Comparison of ENCODE assay signal across 8 cellular contexts in the genomic region with DNA sequence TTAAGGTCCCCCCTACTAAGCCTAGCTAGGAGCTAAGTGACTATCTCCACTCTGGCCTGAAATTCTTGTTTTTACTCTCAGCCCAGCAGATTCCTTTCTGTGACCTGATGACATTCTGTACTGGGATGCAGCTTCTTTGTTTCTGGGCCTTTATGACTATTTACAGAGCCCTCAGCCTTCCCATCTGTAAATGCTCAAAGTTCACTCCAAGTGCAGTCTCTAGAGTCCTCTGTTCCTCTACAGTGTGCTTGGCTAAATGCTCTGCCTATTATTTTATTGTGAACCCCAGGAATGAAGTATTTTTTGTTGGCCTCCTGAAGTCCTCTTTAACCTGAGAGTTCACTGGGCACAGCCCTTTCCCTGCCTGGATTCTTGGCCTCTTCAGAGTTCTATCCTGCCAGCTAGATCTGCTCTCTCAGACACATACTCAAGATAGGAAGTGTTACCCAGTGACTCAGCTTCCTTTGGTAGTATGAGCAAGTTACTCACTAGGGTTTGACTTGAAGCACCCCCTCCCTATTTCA.
A peak's percentile ranks its signal among the peaks of the same experiment; 100 is the strongest.
DNase-seq lines count a peak whose midpoint lies in the region; ATAC-seq and TF ChIP-seq lines count a peak whose summit lies in the region.

No MANE protein-coding gene starts in this region.

- peak overlapping the region; percentile 35 for H3K9ac ChIP-seq in adipocyte (ENCODE audit: low read length)

- no peaks in the 10 kb centered on the region for H3K9me3 ChIP-seq in adipocyte (ENCODE audit: control insufficient read depth, low read length)
- peaks cover 4% of the 10 kb centered on the region for H3K9me3 ChIP-seq in mesodermal cell (ENCODE audit: control insufficient read depth, low read length)

- peak overlapping the region; percentile 78 for H3K27ac ChIP-seq in mesodermal cell (ENCODE audit: low read depth, low read length, severe bottlenecking)

- TF ChIP-seq POLR2A in lower leg skin (IDR thresholded peaks at IDR 0.05), result no peak

- H3K4me1 ChIP-seq in adipocyte (ENCODE audit: control insufficient read depth, insufficient read depth, low read length) (peaks cover 44% of the 10 kb centered on the region), mesodermal cell (ENCODE audit: control insufficient read depth, insufficient read depth, low read length, poor library complexity, severe bottlenecking) (peaks cover 6% of the 10 kb centered on the region)

- H3K36me3 ChIP-seq in adipocyte (ENCODE audit: control insufficient read depth, insufficient read depth, low read length, severe bottlenecking) (no peaks in the 10 kb centered on the region), mesodermal cell (ENCODE audit: control insufficient read depth, insufficient read depth, low read length) (no peaks in the 10 kb centered on the region)

- H3K4me3 ChIP-seq in adipocyte (ENCODE audit: low read length), result peak overlapping the region; percentile 53
- no peak overlapping the region for H3K4me3 ChIP-seq in mesodermal cell (ENCODE audit: extremely low read depth, insufficient read depth, low read length, poor library complexity, severe bottlenecking)
- no peak overlapping the region for H3K4me3 ChIP-seq in lower leg skin (ENCODE audit: low read depth, poor library complexity, severe bottlenecking)

- no peak for TF ChIP-seq CTCF in lower leg skin (IDR thresholded peaks at IDR 0.05)

- intact Hi-C loops in lower leg skin (cut with DNase I; ENCODE audit: low total_unique reads), result no loop called here

- no peaks in the 10 kb centered on the region for H3K27me3 ChIP-seq in adipocyte (replicated peaks; ENCODE audit: control insufficient read depth, insufficient read depth, low read length)

- ATAC-seq in GM18867 (IDR thresholded peaks at IDR 0.05; ENCODE audit: unreplicated experiment) (peak; percentile 79), HG02852 (IDR thresholded peaks at IDR 0.05; ENCODE audit: unreplicated experiment) (peak; percentile 70), SK-N-SH treated with all-trans-retinoic acid at 6 μM for 48 hours (no peak)

- DNase-seq in adipocyte (ENCODE audit: low read depth), result peak; percentile 28
- DNase-seq in DMS79 (lab: John Stamatoyannopoulos, UW), result no peak
- DNase-seq in NCI-H146 treated with DMSO at 0.1 percent for 48 hours (lab: John Stamatoyannopoulos, UW; ENCODE audit: unreplicated experiment), result no peak
- no peak for DNase-seq in lower leg skin (ENCODE audit: low spot score in 2 of 2)

TF ChIP-seq in SK-N-SH treated with all-trans-retinoic acid at 6 μM for 48 hours, 23 proteins besides CTCF, POLR2A, EP300 and RAD21:
- no peak for TF ChIP-seq CSDC2 (CRISPR knock-in tag; IDR thresholded peaks at IDR 0.05)
- TF ChIP-seq PPARA (CRISPR knock-in tag; IDR thresholded peaks at IDR 0.05; ENCODE audit: borderline replicate concordance), result no peak
- TF ChIP-seq PATZ1 (CRISPR knock-in tag; IDR thresholded peaks at IDR 0.05; ENCODE audit: borderline replicate concordance), result no peak
- no peak for TF ChIP-seq ZC3H10 (CRISPR knock-in tag; IDR thresholded peaks at IDR 0.05)
- no peak for TF ChIP-seq ZFP3 (CRISPR knock-in tag; IDR thresholded peaks at IDR 0.05)
- no peak for TF ChIP-seq TOX (CRISPR knock-in tag; IDR thresholded peaks at IDR 0.05; ENCODE audit: borderline replicate concordance)
- no peak for TF ChIP-seq ZNF70 (CRISPR knock-in tag; IDR thresholded peaks at IDR 0.05)
